ENCODE assay signal across 26 cellular contexts in the genomic region with DNA sequence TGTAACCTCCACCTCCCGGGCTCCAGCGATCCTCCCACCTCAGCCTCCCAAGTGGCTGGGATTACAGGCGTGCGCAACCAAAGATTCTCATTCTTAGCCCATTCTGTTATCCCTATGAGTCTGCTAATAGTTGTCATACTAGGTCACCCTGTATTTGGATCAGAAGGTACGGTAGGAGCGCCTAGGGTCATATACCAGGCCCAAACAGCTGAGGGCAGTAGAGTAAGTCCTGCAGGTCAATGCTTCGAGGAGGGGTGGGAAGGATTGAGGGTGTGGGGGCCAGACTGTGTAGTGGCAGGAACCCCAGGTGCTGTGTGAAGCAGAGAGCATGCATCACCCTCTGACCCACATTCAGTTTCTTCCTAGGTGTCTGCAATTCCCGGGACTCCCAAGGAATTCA. TPM values are rescaled to one million over a fixed set of nuclear protein-coding genes. Genes with fewer than 3 reads are reported as not detected.
A peak's percentile ranks its signal among the peaks of the same experiment; 100 is the strongest.
DNase-seq lines count a peak whose midpoint lies in the region; ATAC-seq and TF ChIP-seq lines count a peak whose summit lies in the region.
"Had no signal": no experiment of that assay in that cellular context is flagged by ENCODE, and none has a peak within 500 bp of the region (broad histone marks: within the 10 kb centered on the region; RNA-seq: fewer than 3 reads in every experiment).

No MANE protein-coding gene starts in this region.

- no peak overlapping the region; the same call in 1 of the 2 replicates for H3K9ac ChIP-seq in DND-41 (ENCODE audit: low read depth, low read length)
- H3K9ac ChIP-seq in neuronal stem cell (ENCODE audit: low read depth, low read length, poor library complexity): no peak overlapping the region
- H3K9ac ChIP-seq: BLaER1, KMS-11 had no signal

- no peaks in the 10 kb centered on the region for H4K20me1 ChIP-seq in DND-41 (ENCODE audit: insufficient read depth, low read length)

- no peak overlapping the region for H3K23ac ChIP-seq in neuronal stem cell (ENCODE audit: low read depth, low read length, poor library complexity)

- H2BK15ac ChIP-seq in neuronal stem cell (ENCODE audit: low read length): no peak overlapping the region

- H3K4me3 ChIP-seq in DND-41 (ENCODE audit: low read depth in 1 of 2, low read length in 2 of 2) (no peak overlapping the region), neuronal stem cell (ENCODE audit: low read length in 2 of 2) (no peak overlapping the region), A673 (ENCODE audit: low read depth, low read length, poor library complexity, severe bottlenecking) (no peak overlapping the region)
- H3K4me3 ChIP-seq: BLaER1, cardiac muscle cell, mucosa of descending colon, ovary, Peyer's patch, smooth muscle cell, thoracic aorta, uterus had no signal

- H2BK5ac ChIP-seq in neuronal stem cell (ENCODE audit: low read length): no peak overlapping the region

- TF ChIP-seq CTCF in DND-41 (IDR thresholded peaks at IDR 0.05; ENCODE audit: borderline replicate concordance, extremely low read depth, low read length, poor library complexity, severe bottlenecking): peak; percentile 21
- peak; percentile 17 for TF ChIP-seq CTCF in GM12873 (IDR thresholded peaks at IDR 0.05; ENCODE audit: insufficient read depth, low read depth, low read length, missing control alignments)
- no peak for TF ChIP-seq CTCF in RWPE1 (conservative IDR thresholded peaks at IDR 0.05; ENCODE audit: low read depth)
- TF ChIP-seq CTCF in A673 (conservative IDR thresholded peaks at IDR 0.05; ENCODE audit: low read depth, low read length): no peak

- H3K14ac ChIP-seq in neuronal stem cell (ENCODE audit: low read length): no peak overlapping the region

- no peak for ATAC-seq in DND-41 (ENCODE audit: insufficient read depth, low read depth)
- ATAC-seq: natural killer cell treated with Interleukin-12 subunit alpha and Interleukin-12 subunit beta and Interleukin-15 and Interleukin-18, amount 100 ng/mL, for 72 hours had no signal

- H4K8ac ChIP-seq in neuronal stem cell (ENCODE audit: low read depth, low read length): no peak overlapping the region

- peak overlapping the region; percentile 46 for H2AK5ac ChIP-seq in neuronal stem cell (ENCODE audit: low read depth, low read length)

- H3K4me1 ChIP-seq in DND-41 (ENCODE audit: insufficient read depth, low read length) (peaks cover 20% of the 10 kb centered on the region), neuronal stem cell (ENCODE audit: control insufficient read depth in 2 of 2, insufficient read depth in 1 of 2, low read depth in 1 of 2, low read length in 2 of 2) (no peaks in the 10 kb centered on the region), A673 (ENCODE audit: insufficient read depth, low read length, poor library complexity, severe bottlenecking) (no peaks in the 10 kb centered on the region)
- H3K4me1 ChIP-seq: uterus had no signal

- H3K4me2 ChIP-seq in DND-41 (ENCODE audit: insufficient read depth, low read length) (no peak overlapping the region), neuronal stem cell (ENCODE audit: insufficient read depth, low read length, poor library complexity, severe bottlenecking) (no peak overlapping the region)
- H3K4me2 ChIP-seq: BLaER1, KMS-11, smooth muscle cell had no signal

- no peaks in the 10 kb centered on the region for H3K79me1 ChIP-seq in neuronal stem cell (ENCODE audit: low read depth, low read length)

- H4K91ac ChIP-seq in neuronal stem cell (ENCODE audit: low read depth, low read length, poor library complexity): no peak overlapping the region

- whole genome bisulfite sequencing in neuronal stem cell (ENCODE audit: extremely low coverage in 2 of 2, insufficient read length in 2 of 2, insufficient replicate concordance in 1 of 2), 2 donors: no CpG with 5 or more reads among the region's 8 CpGs

- no TSS peak for BruUV-seq in A673 (replicated peaks; lab: Mats Ljungman, UMichigan)

- H3K27me3 ChIP-seq in DND-41 (ENCODE audit: insufficient read depth, low read length, poor library complexity): no peaks in the 10 kb centered on the region
- no peaks in the 10 kb centered on the region for H3K27me3 ChIP-seq in neuronal stem cell (ENCODE audit: control insufficient read depth in 3 of 3, insufficient read depth in 3 of 3, low read depth in 1 of 3, low read length in 3 of 3)
- H3K27me3 ChIP-seq in A673 (replicated peaks; ENCODE audit: insufficient read depth, low read depth, low read length, poor library complexity): no peaks in the 10 kb centered on the region
- H3K27me3 ChIP-seq: BLaER1, cardiac muscle cell, ovary, Peyer's patch, uterus had no signal

- H3K27ac ChIP-seq in DND-41 (ENCODE audit: low read length) (no peak overlapping the region), RWPE1 (peak overlapping the region; percentile 38), neuronal stem cell (replicated peaks; ENCODE audit: low read length) (no peak overlapping the region), A673 (ENCODE audit: low read depth, low read length, poor library complexity, severe bottlenecking) (no peak overlapping the region)
- H3K27ac ChIP-seq: BLaER1, cardiac muscle cell, KMS-11, ovary, Peyer's patch, thoracic aorta, uterus, VCaP had no signal

- H3K9me3 ChIP-seq in DND-41 (ENCODE audit: insufficient read depth, low read length, severe bottlenecking) (no peaks in the 10 kb centered on the region), neuronal stem cell (replicated peaks in 1 of 2; ENCODE audit: control insufficient read depth in 2 of 2, insufficient read depth in 1 of 2, low read depth in 1 of 2, low read length in 2 of 2) (no peaks in the 10 kb centered on the region), A673 (ENCODE audit: low read depth, low read length, poor library complexity, severe bottlenecking) (no peaks in the 10 kb centered on the region)
- H3K9me3 ChIP-seq: BLaER1, mucosa of descending colon, ovary, Peyer's patch, thoracic aorta, uterus had no signal

- H3K18ac ChIP-seq in neuronal stem cell (ENCODE audit: low read length): no peak overlapping the region

- H3K4ac ChIP-seq in neuronal stem cell (ENCODE audit: low read length): no peak overlapping the region

- no peak overlapping the region for H2BK12ac ChIP-seq in neuronal stem cell (ENCODE audit: low read length)

- DNase-seq in DND-41 (no peak), RWPE1 (ENCODE audit: low spot score) (no peak), neuronal stem cell (ENCODE audit: low spot score) (no peak), medulla oblongata (ENCODE audit: extremely low spot score) (no peak), A673 (ENCODE audit: low spot score) (no peak), Ammon's horn (ENCODE audit: low spot score) (no peak)
- DNase-seq: activated gamma-delta T cell had no signal

- H2BK120ac ChIP-seq in neuronal stem cell (ENCODE audit: low read depth, low read length): no peak overlapping the region

- H3K79me2 ChIP-seq in DND-41 (ENCODE audit: insufficient read depth, low read length): peaks cover 22% of the 10 kb centered on the region

- CTCF ChIA-PET in RWPE1 (lab: Yijun Ruan, JAX) (interaction anchor here (0.7 to 1.8 kb wide), 5 partner anchors 12 to 173 kb away, joined by 3 to 20 read pairs (median 6); a partner anchor contains a TSS), A673 (lab: Charles Lee) (interaction anchor here (0.7 to 2.3 kb wide), 4 partner anchors 55 to 488 kb away, joined by 3 to 21 read pairs (median 4); a partner anchor contains a TSS)

- no peaks in the 10 kb centered on the region; the same call in 1 of the 2 replicates for H3K36me3 ChIP-seq in DND-41 (ENCODE audit: insufficient read depth, low read length)
- H3K36me3 ChIP-seq in neuronal stem cell (replicated peaks in 1 of 2; ENCODE audit: control insufficient read depth in 2 of 2, insufficient read depth in 2 of 2, low read length in 2 of 2): no peaks in the 10 kb centered on the region
- no peaks in the 10 kb centered on the region for H3K36me3 ChIP-seq in A673 (ENCODE audit: insufficient read depth, low read length, poor library complexity, severe bottlenecking)
- H3K36me3 ChIP-seq: cardiac muscle cell, ovary, Peyer's patch, thoracic aorta, uterus had no signal

- no peak overlapping the region for H2AFZ ChIP-seq in DND-41 (ENCODE audit: low read depth, low read length)
- no peak overlapping the region for H2AFZ ChIP-seq in neuronal stem cell (ENCODE audit: low read length)

- intact Hi-C loops in A673 (cut with micrococcal nuclease; ENCODE audit: unreplicated experiment): no loop called here

- POLR2A ChIA-PET in RWPE1 (lab: Yijun Ruan, JAX; ENCODE audit: low non-redundant PET) (no interaction called here), A673 (lab: Charles Lee; ENCODE audit: low non-redundant PET) (no interaction called here)

RNA-seq across cellular contexts. Expression of a gene that starts 22.7 kb away (rescaled TPM):
- 0.74 TPM for polyA plus RNA-seq in neuronal stem cell (2013, experiment 1 of 2)
- 0.58 TPM for polyA plus RNA-seq in neuronal stem cell (2013, experiment 2 of 2)
- not detected in 2 replicates for total RNA-seq in A673 (2021)
- total RNA-seq: activated CD4-positive, alpha-beta T cell treated with anti-CD3 and anti-CD28 coated beads, Interleukin-2, amount 10 ng/mL, durations not matched to agents 24 days and 14 days; H4; HT1080; lung microvascular endothelial cell; smooth muscle cell had no signal
- polyA plus RNA-seq: cardiac muscle cell, smooth muscle cell had no signal

RNA-seq across cellular contexts. Expression of a gene that starts 34.8 kb away (rescaled TPM):
- polyA plus RNA-seq in neuronal stem cell (2013, experiment 1 of 2): 6.3 TPM
- 6.0 TPM for polyA plus RNA-seq in neuronal stem cell (2013, experiment 2 of 2)
- 31.8 and 39.1 TPM in 2 replicates for total RNA-seq in A673 (2021)

RNA-seq across cellular contexts. Expression of a gene that starts 35.6 kb away (rescaled TPM):
- 23.5 TPM for polyA plus RNA-seq in neuronal stem cell (2013, experiment 1 of 2)
- polyA plus RNA-seq in neuronal stem cell (2013, experiment 2 of 2): 21.1 TPM
- 51.7 and 58.0 TPM in 2 replicates for total RNA-seq in A673 (2021)

RNA-seq across cellular contexts. Expression of a gene that starts 54.3 kb away (rescaled TPM):
- polyA plus RNA-seq in neuronal stem cell (2013, experiment 1 of 2): 0.04 TPM
- 0.03 TPM for polyA plus RNA-seq in neuronal stem cell (2013, experiment 2 of 2)
- total RNA-seq in A673 (2021): not detected in 2 replicates
- total RNA-seq: activated CD4-positive, alpha-beta T cell treated with anti-CD3 and anti-CD28 coated beads, Interleukin-2, amount 10 ng/mL, durations not matched to agents 24 days and 14 days; astrocyte; cardiac muscle cell; H4; HT1080; left colon; lung microvascular endothelial cell; mucosa of descending colon; natural killer cell treated with Interleukin-12 subunit alpha and Interleukin-12 subunit beta and Interleukin-15 and Interleukin-18, amount 100 ng/mL, for 72 hours; ovary; Peyer's patch; renal cortical epithelial cell; thoracic aorta; uterus had no signal
- polyA plus RNA-seq: cardiac muscle cell, ovary had no signal

Comparison
In these comparisons a context has a peak if more than half of its experiments do, and no peak if none do; other contexts are left out.
1. CTCF ChIP-seq: peak in DND-41 (single experiment) and GM12873 (single experiment); none in RWPE1 (single experiment) and A673 (single experiment).